27 cellular contexts compared by ENCODE assay signal in genomic region chr14:101503431-101504095, GRCh38. TPM values are rescaled to one million over a fixed set of nuclear protein-coding genes. Genes with fewer than 3 reads are reported as not detected.
DNase-seq lines count a peak whose midpoint lies in the region; ATAC-seq and TF ChIP-seq lines count a peak whose summit lies in the region.
"Had no signal": no experiment of that assay in that cellular context is flagged by ENCODE, and none has a peak within 500 bp of the region (broad histone marks: within the 10 kb centered on the region; RNA-seq: fewer than 3 reads in every experiment).

No MANE protein-coding gene starts in this region.

- peaks cover 0 to 13% (median 3%) of the 10 kb centered on the region in 5 experiments for H3K9me3 Mint-ChIP-seq in brain

- H3K4me1 ChIP-seq in lower lobe of right lung, result no peaks in the 10 kb centered on the region
- no peaks in the 10 kb centered on the region for H3K4me1 ChIP-seq in upper lobe of right lung
- H3K4me1 ChIP-seq in GM23248 (ENCODE audit: insufficient read depth), result no peaks in the 10 kb centered on the region
- H3K4me1 ChIP-seq: esophagus muscularis mucosa, HAP-1 had no signal

- peaks cover 18% of the 10 kb centered on the region for H3K27me3 Mint-ChIP-seq in brain

- peak; percentile 39 for DNase-seq in cardiac septum (ENCODE audit: low spot score)
- DNase-seq in Right ventricle myocardium superior, result no peak
- peak; percentile 10 for DNase-seq in lower lobe of right lung
- DNase-seq in upper lobe of right lung, result peak; percentile 42
- no peak for DNase-seq in GM23248
- no peak for DNase-seq in activated CD4-positive, alpha-beta T cell treated with anti-CD3 and anti-CD28 coated beads, Interleukin-2, amount 50 U/mL, for 1 hour
- no peak for DNase-seq in NCI-H82 treated with DMSO at 0.1 percent for 48 hours (lab: John Stamatoyannopoulos, UW; ENCODE audit: unreplicated experiment)
- DNase-seq: activated CD4-positive, alpha-beta T cell treated with anti-CD3 and anti-CD28 coated beads for 48 hours; activated T-cell treated with anti-CD3 and anti-CD28 coated beads, Interleukin-2, amount 50 U/mL, for 72 hours; C1 segment of cervical spinal cord; Calu3; foreskin melanocyte; hypothalamus; Kasumi-1; NCI-H187 treated with DMSO at 0.1 percent for 48 hours; NCI-H524 treated with DMSO at 0.1 percent for 48 hours; stimulated activated CD4-positive, alpha-beta T cell treated with anti-CD3 and anti-CD28 coated beads, Interleukin-2, amount 100 ng/mL, for 48 hours; T-helper 1 cell had no signal

- in situ Hi-C loops in GM23248 (cut with MboI), result no loop called here

- H3K27me3 ChIP-seq in lower lobe of right lung (ENCODE audit: low read depth) (peaks cover 7% of the 10 kb centered on the region), upper lobe of right lung (no peaks in the 10 kb centered on the region), GM23248 (replicated peaks; ENCODE audit: insufficient read depth) (peaks cover 17% of the 10 kb centered on the region; the same call in 1 of the 2 replicates)
- H3K27me3 ChIP-seq: testis had no signal

- H3K79me2 ChIP-seq in GM23248 (ENCODE audit: insufficient read depth), result no peaks in the 10 kb centered on the region

- H3K9me3 ChIP-seq in lower lobe of right lung (peaks cover 3% of the 10 kb centered on the region), upper lobe of right lung (no peaks in the 10 kb centered on the region), GM23248 (ENCODE audit: low read depth) (no peaks in the 10 kb centered on the region)
- H3K9me3 ChIP-seq: HAP-1, testis had no signal

- no peak for TF ChIP-seq CTCF in brain (conservative IDR thresholded peaks at IDR 0.05)
- TF ChIP-seq CTCF in lower lobe of right lung (IDR thresholded peaks at IDR 0.05), result no peak
- no peak for TF ChIP-seq CTCF in upper lobe of right lung (IDR thresholded peaks at IDR 0.05)

- H3K4me1 Mint-ChIP-seq in brain, result peaks cover 12% of the 10 kb centered on the region
- H3K4me1 Mint-ChIP-seq: stimulated activated memory B cell treated with anti-CD40 and anti-IgM and Interleukin-4, amounts not matched to agents 10 μg/mL and 1 μg/mL and 100 μg/mL, for 72 hours had no signal

- 63% methylated on average over 14 of the region's 14 CpGs for WGBS in GM23248 (ENCODE audit: low coverage in 1 of 2, low lambda C conversion rate in 2 of 2, missing lambda C conversion rate in 2 of 2), 2 experiments

- no peak overlapping the region for H2AFZ ChIP-seq in GM23248

- H3K9me2 ChIP-seq in GM23248 (ENCODE audit: insufficient read depth), result no peaks in the 10 kb centered on the region

- H3K36me3 ChIP-seq in lower lobe of right lung (no peaks in the 10 kb centered on the region), upper lobe of right lung (no peaks in the 10 kb centered on the region), GM23248 (ENCODE audit: low read depth) (no peaks in the 10 kb centered on the region)
- H3K36me3 ChIP-seq: esophagus muscularis mucosa, HAP-1 had no signal

- ATAC-seq in Right ventricle myocardium superior (ENCODE audit: poor library complexity) (no peak), lower lobe of right lung (no peak), upper lobe of right lung (no peak)
- ATAC-seq: activated T-cell treated with anti-CD3 and anti-CD28 coated beads, Interleukin-2, amount 50 U/mL, for 72 hours; GM12878; stimulated activated memory B cell treated with anti-CD40 and anti-IgM and Interleukin-4, amounts not matched to agents 10 μg/mL and 1 μg/mL and 100 μg/mL, for 72 hours had no signal

- H3F3A ChIP-seq in GM23248 (ENCODE audit: insufficient read depth), result no peaks in the 10 kb centered on the region

- no peaks in the 10 kb centered on the region for H4K20me1 ChIP-seq in GM23248 (ENCODE audit: insufficient read depth)

- H3K27ac ChIP-seq in lower lobe of right lung (no peak overlapping the region), upper lobe of right lung (no peak overlapping the region), GM23248 (no peak overlapping the region)
- H3K27ac ChIP-seq: esophagus muscularis mucosa had no signal

- no peak overlapping the region for H3K9ac ChIP-seq in GM23248

- H3K4me2 ChIP-seq in GM23248 (ENCODE audit: unreplicated experiment), result no peak overlapping the region

- no peak overlapping the region for H3K4me3 Mint-ChIP-seq in brain
- H3K4me3 Mint-ChIP-seq: activated T-cell treated with anti-CD3 and anti-CD28 coated beads, Interleukin-2, amount 50 U/mL, for 72 hours; stimulated activated memory B cell treated with anti-CD40 and anti-IgM and Interleukin-4, amounts not matched to agents 10 μg/mL and 1 μg/mL and 100 μg/mL, for 72 hours had no signal

- peak overlapping the region in 3 of 5 experiments; percentile 47 to 97 (median 56) for H3K27ac Mint-ChIP-seq in brain
- H3K27ac Mint-ChIP-seq: activated T-cell treated with anti-CD3 and anti-CD28 coated beads, Interleukin-2, amount 50 U/mL, for 72 hours; stimulated activated memory B cell treated with anti-CD40 and anti-IgM and Interleukin-4, amounts not matched to agents 10 μg/mL and 1 μg/mL and 100 μg/mL, for 72 hours had no signal

- no peaks in the 10 kb centered on the region for H3K36me3 Mint-ChIP-seq in brain
- H3K36me3 Mint-ChIP-seq: stimulated activated memory B cell treated with anti-CD40 and anti-IgM and Interleukin-4, amounts not matched to agents 10 μg/mL and 1 μg/mL and 100 μg/mL, for 72 hours had no signal

- no peak overlapping the region for H3K4me3 ChIP-seq in lower lobe of right lung
- H3K4me3 ChIP-seq in upper lobe of right lung, result no peak overlapping the region
- no peak overlapping the region for H3K4me3 ChIP-seq in GM23248
- H3K4me3 ChIP-seq: esophagus muscularis mucosa, GM12878, HAP-1, testis had no signal

- intact Hi-C loops in cardiac septum (cut with DNase I) (no loop called here), Right ventricle myocardium superior (cut with DNase I) (no loop called here), lower lobe of right lung (cut with DNase I) (no loop called here), upper lobe of right lung (cut with DNase I) (no loop called here)

RNA-seq across cellular contexts. Expression of gene DIO3, which starts 57.7 kb away (rescaled TPM):
- total RNA-seq in cardiac septum (not detected), Right ventricle myocardium superior (0.16 TPM), lower lobe of right lung (1.9 TPM), upper lobe of right lung (0.67 TPM)
- polyA plus RNA-seq in brain (ENCODE audit: insufficient read depth, low read depth, low replicate concordance) (0.31 TPM), GM23248 (2016; fragmentation: Nextera tagmentation; extraction: Ambion mirVana) (not detected in 2 replicates)
- total RNA-seq in GM23248 (2014; rRNA removed; shearing (Covaris generic)), result not detected in 2 replicates
- total RNA-seq: activated T-cell treated with anti-CD3 and anti-CD28 coated beads, Interleukin-2, amount 50 U/mL, for 72 hours; Daoy; GM12878; lung microvascular endothelial cell; SK-MEL-5 had no signal
- polyA plus RNA-seq: GM12878 had no signal

Comparison
In these comparisons a context has a peak if more than half of its experiments do, and no peak if none do; other contexts are left out.
1. DNase-seq: peak in cardiac septum (single experiment), lower lobe of right lung (single experiment) and upper lobe of right lung (single experiment); none in Right ventricle myocardium superior (single experiment), GM23248 (single experiment), activated CD4-positive, alpha-beta T cell treated with anti-CD3 and anti-CD28 coated beads, Interleukin-2, amount 50 U/mL, for 1 hour (single experiment) and NCI-H82 treated with DMSO at 0.1 percent for 48 hours (single experiment).